20 cellular contexts compared by ENCODE assay signal in the genomic region with DNA sequence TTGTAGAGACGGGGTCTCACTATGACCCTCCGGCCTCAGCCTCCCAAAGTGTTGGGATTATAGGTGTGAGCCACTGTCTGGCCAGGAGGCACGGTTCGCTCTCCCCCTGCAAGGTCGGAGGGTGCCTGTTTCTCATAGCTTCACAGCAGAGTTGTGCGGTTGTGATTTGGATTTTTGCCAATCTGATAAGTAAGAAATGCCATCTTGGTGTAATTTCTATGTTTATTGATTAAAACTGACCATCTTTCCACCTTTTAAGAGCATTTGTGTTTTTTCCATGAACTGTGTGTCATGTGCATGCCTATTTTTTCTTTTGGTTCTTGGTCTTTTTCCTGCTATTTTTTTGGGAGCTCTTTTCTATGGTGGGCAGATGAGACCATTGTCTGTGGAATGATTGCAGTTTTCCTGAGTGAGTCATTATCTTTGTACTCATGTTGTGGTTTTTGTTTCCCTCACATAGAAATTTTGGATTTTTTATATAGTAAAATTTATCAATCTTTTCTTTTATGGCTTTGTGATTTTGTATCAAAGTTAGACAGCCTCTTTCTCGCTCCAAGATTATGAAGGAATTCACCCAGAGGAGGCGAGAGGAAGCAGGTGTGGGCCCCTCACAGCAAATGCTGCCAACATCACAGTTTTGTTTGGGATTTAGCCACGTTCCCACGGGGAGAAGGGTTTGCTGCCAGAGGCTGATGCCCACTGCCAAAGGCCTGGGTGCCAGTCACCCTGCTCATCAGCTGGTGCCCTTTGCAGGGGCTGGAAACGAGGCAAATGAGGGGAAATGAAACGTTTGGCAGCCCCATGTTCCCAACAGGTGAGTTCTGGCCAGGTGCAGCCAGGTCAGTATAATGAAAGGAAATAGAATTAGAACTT. TPM values are rescaled to one million over a fixed set of nuclear protein-coding genes. Genes with fewer than 3 reads are reported as not detected.
DNase-seq lines count a peak whose midpoint lies in the region; ATAC-seq and TF ChIP-seq lines count a peak whose summit lies in the region.
"Had no signal": no experiment of that assay in that cellular context is flagged by ENCODE, and none has a peak within 500 bp of the region (broad histone marks: within the 10 kb centered on the region; RNA-seq: fewer than 3 reads in every experiment).

No MANE protein-coding gene starts in this region.

- H3K27me3 ChIP-seq in body of pancreas (no peaks in the 10 kb centered on the region), gastrocnemius medialis (no peaks in the 10 kb centered on the region), smooth muscle cell (ENCODE audit: low read depth) (no peaks in the 10 kb centered on the region)
- H3K27me3 ChIP-seq: heart left ventricle had no signal

- TF ChIP-seq CTCF in body of pancreas (IDR thresholded peaks at IDR 0.05) (no peak), gastrocnemius medialis (IDR thresholded peaks at IDR 0.05 in 4 of 5, conservative IDR thresholded peaks at IDR 0.05 in 1 of 5) (no peak), smooth muscle cell (IDR thresholded peaks at IDR 0.05; ENCODE audit: borderline replicate concordance, insufficient read depth, poor library complexity, severe bottlenecking) (no peak)

- H3K27ac ChIP-seq in body of pancreas (peak overlapping the region in 3 of 4 donors; percentile 33 to 81 (median 66)), gastrocnemius medialis (no peak overlapping the region), smooth muscle cell (ENCODE audit: low read depth) (no peak overlapping the region)
- H3K27ac ChIP-seq: heart left ventricle had no signal

- TF ChIP-seq POLR2A in body of pancreas (IDR thresholded peaks at IDR 0.05) (no peak), gastrocnemius medialis (IDR thresholded peaks at IDR 0.05) (no peak)

- no peak overlapping the region for H3K9ac ChIP-seq in smooth muscle cell (ENCODE audit: low read depth)

- no peaks in the 10 kb centered on the region for H3F3A ChIP-seq in smooth muscle cell (ENCODE audit: low read depth)

- in situ Hi-C loops in gastrocnemius medialis (cut with MboI; ENCODE audit: low sequenced_read_pairs in 4 of 4): no loop called here

- intact Hi-C loops in body of pancreas (cut with DNase I): no loop called here
- intact Hi-C loops in gastrocnemius medialis (cut with DNase I; ENCODE audit: low total_unique reads): no loop called here

- no peak overlapping the region for H3K4me3 ChIP-seq in body of pancreas
- no peak overlapping the region for H3K4me3 ChIP-seq in gastrocnemius medialis
- H3K4me3 ChIP-seq in smooth muscle cell: no peak overlapping the region
- H3K4me3 ChIP-seq: heart left ventricle, skin epidermis had no signal

- WGBS in body of pancreas, 2 donors: 32 to 34% methylated on average over 12 of the region's 12 CpGs
- 86% methylated on average over 12 of the region's 12 CpGs for WGBS in smooth muscle cell (ENCODE audit: low lambda C conversion rate)

- DNase-seq in ELR (ENCODE audit: low read depth) (peak; percentile 31), NCI-H226 (peak; percentile 37), body of pancreas (no peak), lung microvascular endothelial cell (ENCODE audit: low read depth in 2 of 2) (peak; percentile 43 to 83), gastrocnemius medialis (no peak), smooth muscle cell (lab: John Stamatoyannopoulos, UW; ENCODE audit: unreplicated experiment) (no peak)
- DNase-seq: activated CD4-positive, alpha-beta T cell treated with anti-CD3 and anti-CD28 coated beads for 36 hours; activated effector memory CD4-positive, alpha-beta T cell treated with anti-CD3 and anti-CD28 coated beads, Interleukin-2, amount 50 U/mL, for 16 hours; BE2C; H7; heart left ventricle; Kasumi-1; naive thymus-derived CD8-positive, alpha-beta T cell; NCI-H446 treated with DMSO at 0.1 percent for 48 hours; stimulated activated CD4-positive, alpha-beta T cell treated with anti-CD3 and anti-CD28 coated beads, Interleukin-4, amount 100 ng/mL, for 4 hours had no signal

- H3K36me3 ChIP-seq in body of pancreas (replicated peaks in 1 of 2; ENCODE audit: insufficient read depth in 1 of 2, low read depth in 2 of 2): no peaks in the 10 kb centered on the region
- no peaks in the 10 kb centered on the region for H3K36me3 ChIP-seq in gastrocnemius medialis
- H3K36me3 ChIP-seq in smooth muscle cell (ENCODE audit: low read depth): no peaks in the 10 kb centered on the region
- H3K36me3 ChIP-seq: BE2C, heart left ventricle had no signal

- H4K20me1 ChIP-seq in smooth muscle cell (ENCODE audit: low read depth): no peaks in the 10 kb centered on the region

- H3K9me3 ChIP-seq in body of pancreas: no peaks in the 10 kb centered on the region
- H3K9me3 ChIP-seq in gastrocnemius medialis: no peaks in the 10 kb centered on the region
- no peaks in the 10 kb centered on the region for H3K9me3 ChIP-seq in smooth muscle cell (replicated peaks; ENCODE audit: low read depth)
- H3K9me3 ChIP-seq: BE2C, heart left ventricle had no signal

- no peaks in the 10 kb centered on the region for H3K79me2 ChIP-seq in smooth muscle cell (ENCODE audit: low read depth)

- no peak overlapping the region for H3K4me2 ChIP-seq in smooth muscle cell

- H3K4me1 ChIP-seq in body of pancreas (peaks cover 12% of the 10 kb centered on the region), gastrocnemius medialis (no peaks in the 10 kb centered on the region), smooth muscle cell (ENCODE audit: low read depth) (no peaks in the 10 kb centered on the region)
- H3K4me1 ChIP-seq: BE2C, heart left ventricle had no signal

- H2AFZ ChIP-seq in smooth muscle cell (ENCODE audit: low read depth): no peak overlapping the region

- ATAC-seq in body of pancreas: no peak
- ATAC-seq in GM19328 (IDR thresholded peaks at IDR 0.05; ENCODE audit: unreplicated experiment): no peak
- no peak for ATAC-seq in gastrocnemius medialis
- ATAC-seq: activated CD4-positive, alpha-beta T cell treated with anti-CD3 and anti-CD28 coated beads for 36 hours; heart left ventricle; naive thymus-derived CD8-positive, alpha-beta T cell had no signal

RNA-seq across cellular contexts. Expression of gene RFX4, which starts 47.2 kb away (rescaled TPM):
- not detected for total RNA-seq in body of pancreas
- total RNA-seq in lung microvascular endothelial cell: not detected in 2 replicates
- not detected for total RNA-seq in gastrocnemius medialis
- not detected in 2 replicates for total RNA-seq in smooth muscle cell
- polyA plus RNA-seq in smooth muscle cell: not detected in 2 replicates
- total RNA-seq: activated CD4-positive, alpha-beta T cell treated with anti-CD3 and anti-CD28 coated beads for 36 hours; epithelial cell of proximal tubule; naive thymus-derived CD8-positive, alpha-beta T cell; posterior vena cava; SK-MEL-5 had no signal
- polyA plus RNA-seq: heart left ventricle; naive thymus-derived CD8-positive, alpha-beta T cell had no signal

Comparison
In these comparisons a context has a peak if more than half of its experiments do, and no peak if none do; other contexts are left out.
1. DNase-seq: peak in ELR (single experiment), NCI-H226 (single experiment) and lung microvascular endothelial cell (2 of 2); none in body of pancreas (0 of 4), gastrocnemius medialis (0 of 2) and smooth muscle cell (single experiment).
2. H3K27ac ChIP-seq: peak in body of pancreas (3 of 4); none in gastrocnemius medialis (0 of 4) and smooth muscle cell (single experiment).